In genomic region chr11:119094816-119095065, GRCh38 we compare ENCODE assay signal across 8 cellular contexts. TPM values are rescaled to one million over a fixed set of nuclear protein-coding genes. Genes with fewer than 3 reads are reported as not detected.
DNase-seq lines count a peak whose midpoint lies in the region; ATAC-seq lines count a peak whose summit lies in the region.

No MANE protein-coding gene starts in this region.

- H3K4me1 Mint-ChIP-seq in activated naive CD4-positive, alpha-beta T cell treated with anti-CD3 and anti-CD28 coated beads, Interleukin-2, amount 50 U/mL, for 24 hours: peaks cover 32% of the 10 kb centered on the region

- peak overlapping the region; percentile 92 for H3K4me3 Mint-ChIP-seq in activated naive CD4-positive, alpha-beta T cell treated with anti-CD3 and anti-CD28 coated beads, Interleukin-2, amount 50 U/mL, for 24 hours

- no peaks in the 10 kb centered on the region for H3K27me3 Mint-ChIP-seq in activated naive CD4-positive, alpha-beta T cell treated with anti-CD3 and anti-CD28 coated beads, Interleukin-2, amount 50 U/mL, for 24 hours

- DNase-seq in activated CD8-positive, alpha-beta memory T cell treated with anti-CD3 and anti-CD28 coated beads, Interleukin-2, amount 50 U/mL, for 24 hours (ENCODE audit: extremely low read depth): peak; percentile 14
- no peak for DNase-seq in activated CD8-positive, alpha-beta memory T cell treated with anti-CD3 and anti-CD28 coated beads, Interleukin-2, amount 50 U/mL, for 48 hours
- DNase-seq in LHCN-M2 (ENCODE audit: low read depth) (peak; percentile 78), Right ventricle myocardium inferior (ENCODE audit: missing footprints) (peak; percentile 93), nucleus accumbens (lab: John Stamatoyannopoulos, UW) (peak in 30 of 56 donors; percentile 33 to 88 (median 77)), NCI-H1694 treated with DMSO at 0.1 percent for 48 hours (lab: John Stamatoyannopoulos, UW) (no peak)

- H3K27ac Mint-ChIP-seq in activated naive CD4-positive, alpha-beta T cell treated with anti-CD3 and anti-CD28 coated beads, Interleukin-2, amount 50 U/mL, for 24 hours: peak overlapping the region; percentile 92

- H3K36me3 Mint-ChIP-seq in activated naive CD4-positive, alpha-beta T cell treated with anti-CD3 and anti-CD28 coated beads, Interleukin-2, amount 50 U/mL, for 24 hours: peaks cover 13% of the 10 kb centered on the region

- H3K9me3 Mint-ChIP-seq in activated naive CD4-positive, alpha-beta T cell treated with anti-CD3 and anti-CD28 coated beads, Interleukin-2, amount 50 U/mL, for 24 hours: no peaks in the 10 kb centered on the region

- peak; percentile 35 for ATAC-seq in GM21825 (IDR thresholded peaks at IDR 0.05; ENCODE audit: unreplicated experiment)
- peak; percentile 85 for ATAC-seq in Right ventricle myocardium inferior

- intact Hi-C loops in Right ventricle myocardium inferior (cut with DNase I): no loop called here

RNA-seq across cellular contexts. Expression of gene DPAGT1, which starts 6.9 kb away (rescaled TPM):
- total RNA-seq in LHCN-M2 (2014; rRNA removed) (38.9 and 51.5 TPM in 2 replicates), Right ventricle myocardium inferior (21.1 TPM)
- polyA plus RNA-seq in LHCN-M2 (2012): 30.5 TPM

RNA-seq across cellular contexts. Expression of gene HMBS, which starts 10.1 kb away (rescaled TPM):
- 10.4 and 13.4 TPM in 2 replicates for total RNA-seq in LHCN-M2 (2014; rRNA removed)
- 41.2 TPM for polyA plus RNA-seq in LHCN-M2 (2012)
- 22.8 TPM for total RNA-seq in Right ventricle myocardium inferior

RNA-seq across cellular contexts. Expression of gene C2CD2L, which starts 12.4 kb away (rescaled TPM):
- total RNA-seq in LHCN-M2 (2014; rRNA removed) (7.6 and 9.3 TPM in 2 replicates), Right ventricle myocardium inferior (11.8 TPM)
- polyA plus RNA-seq in LHCN-M2 (2012): 6.9 TPM

RNA-seq across cellular contexts. Expression of gene HINFP, which starts 26.6 kb away (rescaled TPM):
- total RNA-seq in LHCN-M2 (2014; rRNA removed) (9.0 and 11.1 TPM in 2 replicates), Right ventricle myocardium inferior (13.0 TPM)
- polyA plus RNA-seq in LHCN-M2 (2012): 7.4 TPM

RNA-seq across cellular contexts. Expression of gene VPS11, which starts 27.1 kb away (rescaled TPM):
- 22.3 and 25.1 TPM in 2 replicates for total RNA-seq in LHCN-M2 (2014; rRNA removed)
- polyA plus RNA-seq in LHCN-M2 (2012): 36.8 TPM
- total RNA-seq in Right ventricle myocardium inferior: 19.3 TPM

Comparison
In these comparisons a context has a peak if more than half of its experiments do, and no peak if none do; other contexts are left out.
1. DNase-seq: peak in activated CD8-positive, alpha-beta memory T cell treated with anti-CD3 and anti-CD28 coated beads, Interleukin-2, amount 50 U/mL, for 24 hours (single experiment), LHCN-M2 (single experiment), Right ventricle myocardium inferior (single experiment) and nucleus accumbens (30 of 56); none in activated CD8-positive, alpha-beta memory T cell treated with anti-CD3 and anti-CD28 coated beads, Interleukin-2, amount 50 U/mL, for 48 hours (single experiment) and NCI-H1694 treated with DMSO at 0.1 percent for 48 hours (single experiment).